Comparison of ENCODE assay signal across 8 cellular contexts in the genomic region with DNA sequence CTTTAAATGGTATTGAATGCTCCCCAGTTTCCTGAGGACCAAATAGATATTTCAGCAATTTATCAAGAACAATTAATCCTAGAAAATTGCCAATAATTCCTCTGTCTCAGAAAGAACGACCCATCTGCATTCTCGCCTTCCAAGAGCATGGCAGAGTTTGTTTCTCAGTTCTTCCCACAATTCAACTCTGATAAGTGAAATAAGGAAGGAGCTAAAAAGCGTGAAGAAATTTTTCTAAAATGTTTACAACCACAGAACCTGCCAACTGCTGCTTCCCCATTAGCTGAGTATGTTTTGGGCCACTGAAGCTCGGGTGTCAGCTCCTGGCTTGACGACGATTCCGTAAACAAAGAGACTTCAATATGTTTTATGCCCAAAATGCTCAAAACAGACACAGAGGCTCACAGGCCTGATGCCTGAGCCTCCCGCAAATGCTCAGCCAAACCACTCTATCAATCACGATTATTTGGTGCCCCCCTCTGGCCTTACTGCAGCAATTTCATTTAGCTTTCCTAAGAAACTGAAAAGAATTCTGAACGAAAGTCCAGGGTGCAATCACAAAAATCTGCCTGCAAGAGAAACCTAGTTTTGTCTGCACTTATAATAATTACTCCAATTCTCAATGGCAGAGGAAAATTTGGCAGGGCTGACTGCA.
DNase-seq lines count a peak whose midpoint lies in the region; ATAC-seq and TF ChIP-seq lines count a peak whose summit lies in the region.

No MANE protein-coding gene starts in this region.

- H4K20me1 ChIP-seq in KMS-11 (ENCODE audit: insufficient read depth): no peaks in the 10 kb centered on the region
- no peaks in the 10 kb centered on the region for H4K20me1 ChIP-seq in SU-DHL-6 (ENCODE audit: low read depth, low read length)

- no peak overlapping the region for H2BK5ac ChIP-seq in trophoblast cell (ENCODE audit: low read depth, low read length, poor library complexity)

- H4K8ac ChIP-seq in trophoblast cell (ENCODE audit: low read depth, low read length): no peak overlapping the region

- DNase-seq in SIG-M5 treated with dmso at 0.1 percent for 504 hours (lab: John Stamatoyannopoulos, UW; ENCODE audit: unreplicated experiment) (peak; percentile 45), SIG-M5 (lab: John Stamatoyannopoulos, UW) (no peak), foreskin melanocyte (peak; percentile 61), trophoblast cell (peak in 1 of 2 donors; percentile 15)

- TF ChIP-seq CTCF in KMS-11 (conservative IDR thresholded peaks at IDR 0.05; ENCODE audit: low read depth, low read length) (peak; percentile 37; the same call in 1 of the 2 replicates), SU-DHL-6 (IDR thresholded peaks at IDR 0.05; ENCODE audit: insufficient read depth, low read length, poor library complexity, severe bottlenecking) (peak; percentile 40)

- no peak for ATAC-seq in GM21576 (IDR thresholded peaks at IDR 0.05; ENCODE audit: unreplicated experiment)
- no peak for ATAC-seq in HG03342 (IDR thresholded peaks at IDR 0.05; ENCODE audit: unreplicated experiment)

- H3K27me3 ChIP-seq in KMS-11 (ENCODE audit: insufficient read depth, low read depth) (no peaks in the 10 kb centered on the region), SU-DHL-6 (ENCODE audit: low read length) (0 out of 2 replicates have a peak, but pooled peaks cover 3% of the 10 kb centered on the region), trophoblast cell (ENCODE audit: insufficient read depth, low read length) (no peaks in the 10 kb centered on the region)

- H3K9me3 ChIP-seq in SU-DHL-6 (ENCODE audit: insufficient read depth, low read length) (no peaks in the 10 kb centered on the region), trophoblast cell (ENCODE audit: insufficient read depth, low read depth, low read length) (no peaks in the 10 kb centered on the region)

- H3K4me2 ChIP-seq in KMS-11 (no peak overlapping the region), SU-DHL-6 (ENCODE audit: low read depth, low read length, poor library complexity, severe bottlenecking) (peak overlapping the region; percentile 18), trophoblast cell (ENCODE audit: low read length) (no peak overlapping the region)

- peaks cover 7% of the 10 kb centered on the region for H3K79me1 ChIP-seq in trophoblast cell (ENCODE audit: low read length)

- H2BK12ac ChIP-seq in trophoblast cell (ENCODE audit: low read length): no peak overlapping the region

- no peak overlapping the region for H3K18ac ChIP-seq in trophoblast cell (ENCODE audit: low read length)

- no peak overlapping the region for H3K14ac ChIP-seq in trophoblast cell (ENCODE audit: low read length)

- no peak overlapping the region for H3K4me3 ChIP-seq in KMS-11 (IDR thresholded peaks at IDR 0.05; ENCODE audit: insufficient read depth, low read depth, low read length)
- H3K4me3 ChIP-seq in SU-DHL-6 (ENCODE audit: insufficient read depth, low read length, poor library complexity, severe bottlenecking): no peak overlapping the region
- H3K4me3 ChIP-seq in trophoblast cell (ENCODE audit: low read depth, low read length): no peak overlapping the region

- H4K91ac ChIP-seq in trophoblast cell (ENCODE audit: low read depth, low read length): no peak overlapping the region

- H3K4me1 ChIP-seq in KMS-11 (ENCODE audit: low read depth, poor library complexity, severe bottlenecking) (no peaks in the 10 kb centered on the region), trophoblast cell (ENCODE audit: control insufficient read depth in 1 of 2, insufficient read depth in 2 of 2, low read length in 2 of 2) (no peaks in the 10 kb centered on the region)

- H3K4ac ChIP-seq in trophoblast cell (ENCODE audit: low read depth, low read length): no peak overlapping the region

- H3F3A ChIP-seq in SU-DHL-6 (ENCODE audit: insufficient read depth): no peaks in the 10 kb centered on the region

- H3K9me2 ChIP-seq in SU-DHL-6 (replicated peaks; ENCODE audit: insufficient read depth, low read length): no peaks in the 10 kb centered on the region

- no peak overlapping the region for H2BK120ac ChIP-seq in trophoblast cell (ENCODE audit: insufficient read depth, low read length, poor library complexity)

- no peak overlapping the region for H2AK5ac ChIP-seq in trophoblast cell (ENCODE audit: low read length)

- no peak overlapping the region for H4K12ac ChIP-seq in trophoblast cell (ENCODE audit: low read depth, low read length)

- no peaks in the 10 kb centered on the region for H3K36me3 ChIP-seq in KMS-11 (ENCODE audit: insufficient read depth)
- no peaks in the 10 kb centered on the region for H3K36me3 ChIP-seq in SU-DHL-6 (ENCODE audit: low read length)
- H3K36me3 ChIP-seq in trophoblast cell (ENCODE audit: control insufficient read depth in 1 of 2, insufficient read depth in 2 of 2, low read length in 2 of 2): no peaks in the 10 kb centered on the region

- H3K9ac ChIP-seq in KMS-11 (no peak overlapping the region), SU-DHL-6 (ENCODE audit: low read length) (no peak overlapping the region), trophoblast cell (ENCODE audit: low read length) (no peak overlapping the region)

- H3K27ac ChIP-seq in KMS-11: no peak overlapping the region
- H3K27ac ChIP-seq in SU-DHL-6 (ENCODE audit: low read depth, low read length): no peak overlapping the region
- H3K27ac ChIP-seq in trophoblast cell (ENCODE audit: low read depth, low read length): no peak overlapping the region

- H3K79me2 ChIP-seq in KMS-11 (ENCODE audit: insufficient read depth, low read depth): no peaks in the 10 kb centered on the region
- H3K79me2 ChIP-seq in SU-DHL-6 (ENCODE audit: insufficient read depth, low read length): no peaks in the 10 kb centered on the region
- H3K79me2 ChIP-seq in trophoblast cell (ENCODE audit: control insufficient read depth, insufficient read depth, low read length, poor library complexity): no peaks in the 10 kb centered on the region

- no peak overlapping the region for H3K23ac ChIP-seq in trophoblast cell (ENCODE audit: low read length)

- H2AFZ ChIP-seq in KMS-11 (ENCODE audit: low read depth) (no peak overlapping the region), SU-DHL-6 (ENCODE audit: low read depth, low read length, severe bottlenecking) (peak overlapping the region; percentile 95), trophoblast cell (ENCODE audit: insufficient read depth, low read length, poor library complexity) (peak overlapping the region; percentile 37)

- WGBS in trophoblast cell (ENCODE audit: extremely low coverage, insufficient coverage, insufficient read length): no CpG with 5 or more reads among the region's 10 CpGs
